Comparison of ENCODE assay signal across 9 cellular contexts in the genomic region with DNA sequence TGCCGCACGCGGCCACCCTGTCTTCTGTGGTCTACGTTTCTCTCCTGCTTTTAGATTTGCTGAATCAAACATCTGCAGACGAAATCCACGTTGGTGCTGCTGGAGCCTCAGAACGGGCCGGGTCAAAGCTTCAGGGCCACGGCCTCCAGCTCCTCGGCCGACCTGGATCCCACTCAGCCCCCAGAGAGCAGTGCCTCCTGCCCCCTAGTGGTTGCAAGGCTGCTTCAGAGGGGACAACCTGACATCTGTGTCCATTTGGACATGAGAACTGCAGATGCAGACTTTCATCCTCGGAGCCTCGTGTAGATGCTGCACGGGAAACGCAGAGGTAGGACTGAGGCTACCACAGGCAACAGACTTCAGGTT. TPM values are rescaled to one million over a fixed set of nuclear protein-coding genes. Genes with fewer than 3 reads are reported as not detected.
A peak's percentile ranks its signal among the peaks of the same experiment; 100 is the strongest.
DNase-seq lines count a peak whose midpoint lies in the region; ATAC-seq and FAIRE-seq lines count a peak whose summit lies in the region.
"Had no signal": no experiment of that assay in that cellular context is flagged by ENCODE, and none has a peak within 500 bp of the region (broad histone marks: within the 10 kb centered on the region; RNA-seq: fewer than 3 reads in every experiment).

No MANE protein-coding gene starts in this region.

- intact Hi-C loops in left colon (cut with DNase I, micrococcal nuclease): no loop called here

- FAIRE-seq in HTR-8/SVneo (lab: Jason Lieb, UNC): peak; percentile 23

- DNase-seq in COLO829 (ENCODE audit: low spot score): peak; percentile 4
- DNase-seq in HTR-8/SVneo (ENCODE audit: insufficient read length, low spot score): peak; percentile 45
- DNase-seq in astrocyte of the hippocampus (ENCODE audit: low read depth, low spot score): peak; percentile 31
- DNase-seq in left colon: peak; percentile 23 to 43
- no peak for DNase-seq in SIG-M5 treated with dmso at 0.1 percent for 504 hours (lab: John Stamatoyannopoulos, UW; ENCODE audit: unreplicated experiment)
- DNase-seq in stimulated activated CD4-positive, alpha-beta T cell treated with anti-CD3 and anti-CD28 coated beads, Interleukin-2, amount 100 ng/mL, for 48 hours: no peak

- ATAC-seq in left colon (peak; percentile 57), GM19397 (IDR thresholded peaks at IDR 0.05; ENCODE audit: unreplicated experiment) (no peak), GM18868 (IDR thresholded peaks at IDR 0.05; ENCODE audit: unreplicated experiment) (no peak)

RNA-seq across cellular contexts. Expression of gene SLC6A3, which starts 23.0 kb away (rescaled TPM):
- total RNA-seq in left colon: not detected
- total RNA-seq: LHCN-M2 had no signal

RNA-seq across cellular contexts. Expression of gene LPCAT1, which starts 55.5 kb away (rescaled TPM):
- total RNA-seq in left colon: 10 to 100 TPM; 13.8 to 16.7 TPM

Comparison
In these comparisons a context has a peak if more than half of its experiments do, and no peak if none do; other contexts are left out.
1. DNase-seq: peak in COLO829 (single experiment), HTR-8/SVneo (single experiment), astrocyte of the hippocampus (single experiment) and left colon (2 of 2); none in SIG-M5 treated with dmso at 0.1 percent for 504 hours (single experiment) and stimulated activated CD4-positive, alpha-beta T cell treated with anti-CD3 and anti-CD28 coated beads, Interleukin-2, amount 100 ng/mL, for 48 hours (0 of 2).